Comparison of ENCODE assay signal across 17 cellular contexts in genomic region chr11:69926376-69927050, GRCh38.
"Had no signal": no experiment of that assay in that cellular context is flagged by ENCODE, and none has a peak within 500 bp of the region (broad histone marks: within the 10 kb centered on the region; RNA-seq: fewer than 3 reads in every experiment).

No MANE protein-coding gene starts in this region.

- H3K36me3 Mint-ChIP-seq: activated naive CD8-positive, alpha-beta T cell; natural killer cell treated with Interleukin-12 subunit alpha and Interleukin-12 subunit beta and Interleukin-15 and Interleukin-18, amount 100 ng/mL, for 72 hours had no signal

- H3K4me3 Mint-ChIP-seq: activated CD4-positive, alpha-beta T cell treated with anti-CD3 and anti-CD28 coated beads, Interleukin-2, amount 10 ng/mL, durations not matched to agents 24 days and 14 days; activated naive CD8-positive, alpha-beta T cell; activated T-helper 17 cell treated with anti-CD3 and anti-CD28 coated beads, Interleukin-2, amount 50 U/mL, for 72 hours; natural killer cell treated with Interleukin-12 subunit alpha and Interleukin-12 subunit beta and Interleukin-15 and Interleukin-18, amount 100 ng/mL, for 72 hours; stimulated activated naive CD8-positive, alpha-beta T cell treated with anti-CD3 and anti-CD28 coated beads, Interleukin-15, amount 100 ng/mL, for 72 hours; T-helper 1 cell treated with Interleukin-12 subunit alpha and Interleukin-12 subunit beta and Interleukin-4 antibody, amounts not matched to agents 30 μg/mL and 1 μg/mL, for 36 hours had no signal

- H3K4me3 ChIP-seq: breast epithelium, lung, psoas muscle, thoracic aorta had no signal

- H3K9me3 ChIP-seq: psoas muscle, thoracic aorta had no signal

- DNase-seq: activated B cell treated with CpG ODN at 0.5 μM for 24 hours; activated CD4-positive, alpha-beta T cell treated with anti-CD3 and anti-CD28 coated beads, Interleukin-2, amount 10 ng/mL, durations not matched to agents 24 days and 14 days; activated CD8-positive, alpha-beta memory T cell treated with anti-CD3 and anti-CD28 coated beads for 24 hours; amygdala; hypothalamus; occipital lobe; stimulated activated CD4-positive, alpha-beta T cell treated with anti-CD3 and anti-CD28 coated beads, Interleukin-2, amount 100 ng/mL, for 48 hours; stimulated activated naive CD8-positive, alpha-beta T cell treated with anti-CD3 and anti-CD28 coated beads, Interleukin-15, amount 100 ng/mL, for 72 hours had no signal

- ATAC-seq: activated T-helper 17 cell treated with anti-CD3 and anti-CD28 coated beads, Interleukin-2, amount 50 U/mL, for 72 hours; natural killer cell treated with Interleukin-12 subunit alpha and Interleukin-12 subunit beta and Interleukin-15 and Interleukin-18, amount 100 ng/mL, for 72 hours; psoas muscle; sciatic nerve; stimulated activated naive CD8-positive, alpha-beta T cell treated with anti-CD3 and anti-CD28 coated beads, Interleukin-15, amount 100 ng/mL, for 72 hours had no signal

- H3K27ac Mint-ChIP-seq: activated B cell treated with CpG ODN at 0.5 μM for 24 hours; activated CD4-positive, alpha-beta T cell treated with anti-CD3 and anti-CD28 coated beads, Interleukin-2, amount 10 ng/mL, durations not matched to agents 24 days and 14 days; activated naive CD8-positive, alpha-beta T cell; activated T-helper 17 cell treated with anti-CD3 and anti-CD28 coated beads, Interleukin-2, amount 50 U/mL, for 72 hours; natural killer cell treated with Interleukin-12 subunit alpha and Interleukin-12 subunit beta and Interleukin-15 and Interleukin-18, amount 100 ng/mL, for 72 hours; T-helper 1 cell treated with Interleukin-12 subunit alpha and Interleukin-12 subunit beta and Interleukin-4 antibody, amounts not matched to agents 30 μg/mL and 1 μg/mL, for 36 hours had no signal

- H3K4me1 Mint-ChIP-seq: activated T-helper 17 cell treated with anti-CD3 and anti-CD28 coated beads, Interleukin-2, amount 50 U/mL, for 72 hours had no signal

- H3K27ac ChIP-seq: psoas muscle had no signal

- H3K4me1 ChIP-seq: breast epithelium, psoas muscle had no signal

- H3K36me3 ChIP-seq: breast epithelium, thoracic aorta had no signal

- H3K9me3 Mint-ChIP-seq: activated CD4-positive, alpha-beta T cell treated with anti-CD3 and anti-CD28 coated beads, Interleukin-2, amount 10 ng/mL, durations not matched to agents 24 days and 14 days; activated T-helper 17 cell treated with anti-CD3 and anti-CD28 coated beads, Interleukin-2, amount 50 U/mL, for 72 hours; natural killer cell treated with Interleukin-12 subunit alpha and Interleukin-12 subunit beta and Interleukin-15 and Interleukin-18, amount 100 ng/mL, for 72 hours; stimulated activated naive CD8-positive, alpha-beta T cell treated with anti-CD3 and anti-CD28 coated beads, Interleukin-15, amount 100 ng/mL, for 72 hours; T-helper 1 cell treated with Interleukin-12 subunit alpha and Interleukin-12 subunit beta and Interleukin-4 antibody, amounts not matched to agents 30 μg/mL and 1 μg/mL, for 36 hours had no signal
